27 cellular contexts compared by ENCODE assay signal in the genomic region with DNA sequence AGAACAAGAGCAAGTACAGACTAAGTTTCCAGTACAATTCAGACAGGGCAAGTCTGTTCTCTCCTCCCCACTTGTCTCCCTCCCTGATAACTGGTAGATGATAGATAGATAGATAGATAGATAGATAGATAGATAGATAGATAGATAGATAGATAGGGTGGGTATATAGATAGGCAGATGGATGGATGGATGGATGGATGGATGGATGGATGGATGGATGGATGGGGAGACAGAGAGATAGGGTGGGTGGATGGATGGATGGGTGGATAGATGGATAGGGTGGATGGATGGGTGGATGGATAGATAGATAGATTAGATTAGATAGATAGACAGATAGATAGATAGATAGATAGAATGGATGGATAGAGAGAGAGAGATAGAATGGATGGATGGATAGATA.
"Had no signal": no experiment of that assay in that cellular context is flagged by ENCODE, and none has a peak within 500 bp of the region (broad histone marks: within the 10 kb centered on the region; RNA-seq: fewer than 3 reads in every experiment).

No MANE protein-coding gene starts in this region.

- H3K4me3 ChIP-seq: colonic mucosa, coronary artery, dorsolateral prefrontal cortex, esophagus muscularis mucosa, esophagus squamous epithelium, gastrocnemius medialis, gastroesophageal sphincter, heart left ventricle, heart right ventricle, hepatocyte had no signal

- H3K79me2 ChIP-seq: hepatocyte had no signal

- H3K27me3 ChIP-seq: colonic mucosa, dorsolateral prefrontal cortex, esophagus muscularis mucosa, esophagus squamous epithelium, foreskin keratinocyte, gastrocnemius medialis, heart left ventricle, heart right ventricle, hepatocyte had no signal

- H2AFZ ChIP-seq: hepatocyte had no signal

- ATAC-seq: effector memory CD8-positive, alpha-beta T cell; esophagus mucosa; foreskin keratinocyte; gastrocnemius medialis; gastroesophageal sphincter; heart left ventricle; heart right ventricle had no signal

- DNase-seq: colonic mucosa; cortex of kidney; dermis blood vessel endothelial cell; dorsolateral prefrontal cortex; effector CD4-positive, alpha-beta T cell; effector CD8-positive, alpha-beta T cell; effector memory CD4-positive, alpha-beta T cell; effector memory CD8-positive, alpha-beta T cell; endodermal cell; erythroblast; esophagus squamous epithelium; foreskin keratinocyte; foreskin melanocyte; gastrocnemius medialis; glutamatergic neuron; head of caudate nucleus; heart left ventricle; heart right ventricle had no signal

- FAIRE-seq: endometrium, endothelial cell of umbilical vein, frontal cortex had no signal

- H3K9me3 ChIP-seq: colonic mucosa, esophagus muscularis mucosa, esophagus squamous epithelium, gastrocnemius medialis, gastroesophageal sphincter, heart left ventricle, heart right ventricle had no signal

- H3K4me2 ChIP-seq: hepatocyte had no signal

- H3K27ac ChIP-seq: colonic mucosa, coronary artery, dorsolateral prefrontal cortex, epithelial cell of prostate, esophagus muscularis mucosa, esophagus squamous epithelium, foreskin keratinocyte, gastrocnemius medialis, gastroesophageal sphincter, heart left ventricle, heart right ventricle, hepatocyte had no signal

- H3K4me1 ChIP-seq: colonic mucosa, esophagus muscularis mucosa, esophagus squamous epithelium, foreskin keratinocyte, gastrocnemius medialis, gastroesophageal sphincter, heart left ventricle, heart right ventricle had no signal

- H3K36me3 ChIP-seq: colonic mucosa, esophagus muscularis mucosa, esophagus squamous epithelium, gastrocnemius medialis, gastroesophageal sphincter, heart left ventricle, heart right ventricle had no signal
